ENCODE assay signal across 1 cellular context in the genomic region with DNA sequence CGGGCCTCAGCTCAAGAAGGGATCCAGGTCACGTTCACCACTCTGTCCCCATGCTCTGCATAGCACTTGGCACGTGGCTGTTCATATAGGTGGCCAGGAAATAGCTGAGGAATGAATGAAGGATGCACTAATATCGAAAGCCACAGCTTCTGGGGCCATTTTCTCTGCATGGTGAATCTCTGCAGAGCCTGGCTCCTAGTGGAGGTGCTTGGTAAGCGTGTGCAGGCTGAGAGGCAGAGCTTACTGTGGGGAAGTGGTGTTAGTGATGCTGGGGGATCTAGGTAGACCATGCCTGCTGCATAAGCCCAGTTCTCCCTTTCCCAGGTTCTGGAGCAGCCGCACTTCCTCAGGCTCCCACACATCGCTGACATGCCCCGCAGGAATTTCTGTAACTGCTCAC.
TF ChIP-seq lines count a peak whose summit lies in the region.

No MANE protein-coding gene starts in this region.

TF ChIP-seq in endothelial cell of umbilical vein, 7 proteins besides CTCF, POLR2A, EP300 and RAD21:
- TF ChIP-seq EZH2 (IDR thresholded peaks at IDR 0.05; ENCODE audit: borderline replicate concordance, low read depth, low read length, severe bottlenecking) = no peak
- TF ChIP-seq POLR2AphosphoS5 (IDR thresholded peaks at IDR 0.05; ENCODE audit: insufficient read depth, low read depth, low read length) = no peak
- no peak for TF ChIP-seq FOS (IDR thresholded peaks at IDR 0.05; ENCODE audit: borderline replicate concordance, insufficient read depth, low read length)
- no peak for TF ChIP-seq JUN (IDR thresholded peaks at IDR 0.05; ENCODE audit: borderline replicate concordance, insufficient read depth, insufficient read length, low read depth)
- TF ChIP-seq MYC (IDR thresholded peaks at IDR 0.05; ENCODE audit: low read depth, low read length) = no peak
- no peak for TF ChIP-seq GATA2 (IDR thresholded peaks at IDR 0.05; ENCODE audit: insufficient read depth, insufficient read length, low read depth, low read length)
- TF ChIP-seq MAX (IDR thresholded peaks at IDR 0.05; ENCODE audit: insufficient read depth, insufficient read length) = no peak
TF ChIP-seq in endothelial cell of umbilical vein: peak in this region for 0.
